ENCODE assay signal across 10 cellular contexts in the genomic region with DNA sequence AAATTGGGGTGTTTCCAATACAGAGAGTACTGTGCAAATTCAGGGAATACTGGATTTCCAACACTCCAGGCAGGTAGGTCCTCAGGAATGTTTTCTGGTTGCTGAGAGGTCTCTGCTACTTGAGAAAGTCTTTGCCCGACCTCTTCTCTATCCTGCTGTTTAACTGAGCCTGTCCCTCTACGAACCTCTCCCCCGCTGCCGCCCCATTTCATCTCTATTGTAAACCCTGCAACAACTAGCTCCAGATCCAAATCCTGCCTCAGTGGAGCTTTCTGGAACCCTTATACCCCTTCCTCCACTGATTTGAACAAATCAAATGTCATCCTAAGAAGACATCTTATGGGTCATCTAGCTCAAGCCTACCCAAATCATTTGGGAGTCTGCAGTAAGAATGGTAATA. TPM values are rescaled to one million over a fixed set of nuclear protein-coding genes. Genes with fewer than 3 reads are reported as not detected.
A peak's percentile ranks its signal among the peaks of the same experiment; 100 is the strongest.
DNase-seq lines count a peak whose midpoint lies in the region; ATAC-seq, FAIRE-seq and TF ChIP-seq lines count a peak whose summit lies in the region.
"Had no signal": no experiment of that assay in that cellular context is flagged by ENCODE, and none has a peak within 500 bp of the region (broad histone marks: within the 10 kb centered on the region; RNA-seq: fewer than 3 reads in every experiment).

No MANE protein-coding gene starts in this region.

- no peaks in the 10 kb centered on the region for H3K9me3 ChIP-seq in PC-9 (ENCODE audit: insufficient read depth, low read depth)
- H3K9me3 ChIP-seq in endothelial cell of umbilical vein (replicated peaks; ENCODE audit: control insufficient read depth, insufficient read depth, low read length) = no peaks in the 10 kb centered on the region
- H3K9me3 ChIP-seq in parathyroid adenoma (ENCODE audit: control insufficient read depth, low read length) = no peaks in the 10 kb centered on the region

- H3K4me1 Mint-ChIP-seq in Calu3 (ENCODE audit: low read depth, unreplicated experiment) = peaks cover 46% of the 10 kb centered on the region

- peaks cover 34% of the 10 kb centered on the region for H4K20me1 ChIP-seq in PC-9 (ENCODE audit: insufficient read depth)
- H4K20me1 ChIP-seq in endothelial cell of umbilical vein (replicated peaks; ENCODE audit: control insufficient read depth, extremely low read depth, insufficient read depth, low read length) = no peaks in the 10 kb centered on the region

- H3K9ac ChIP-seq in endothelial cell of umbilical vein (replicated peaks; ENCODE audit: extremely low read depth, insufficient read depth, low read length) (peak overlapping the region; percentile 91), parathyroid adenoma (no peak overlapping the region)

- no peak for FAIRE-seq in endothelial cell of umbilical vein (lab: Jason Lieb, UNC)
- FAIRE-seq: HTR-8/SVneo had no signal

- CTCF ChIA-PET in Calu3 (lab: Charles Lee) = no interaction called here
- CTCF ChIA-PET in PC-9 (lab: Charles Lee) = interaction anchor here (0.6 kb wide), 1 partner anchor 149 kb away, joined by 9 read pairs; no protein-coding TSS in a partner anchor
- CTCF ChIA-PET in endothelial cell of umbilical vein (lab: Charles Lee) = interaction anchor here (1.1 kb wide), 1 partner anchor 11 kb away, joined by 3 read pairs; no protein-coding TSS in a partner anchor

- H3K27ac Mint-ChIP-seq in Calu3 (ENCODE audit: unreplicated experiment) = peak overlapping the region; percentile 78

- H3K9me2 ChIP-seq in PC-9 (ENCODE audit: insufficient read depth) = no peaks in the 10 kb centered on the region

- H3K27ac ChIP-seq in PC-9 (no peak overlapping the region), endothelial cell of umbilical vein (ENCODE audit: insufficient read depth, low read depth, low read length) (no peak overlapping the region), parathyroid adenoma (no peak overlapping the region)

- no peak for TF ChIP-seq CTCF in Calu3 (IDR thresholded peaks at IDR 0.05; ENCODE audit: unreplicated experiment)
- TF ChIP-seq CTCF in PC-9 (conservative IDR thresholded peaks at IDR 0.05) = no peak
- TF ChIP-seq CTCF in endothelial cell of umbilical vein (IDR thresholded peaks at IDR 0.05; ENCODE audit: extremely low read depth in 1 of 2, insufficient read depth in 1 of 2, low read depth in 1 of 2, low read length in 2 of 2) = no peak
- no peak for TF ChIP-seq CTCF in parathyroid adenoma (IDR thresholded peaks at IDR 0.05)

- H3K4me2 ChIP-seq in PC-9 (peak overlapping the region; percentile 91), endothelial cell of umbilical vein (ENCODE audit: insufficient read depth, low read length) (peak overlapping the region; percentile 88), parathyroid adenoma (ENCODE audit: low read length) (peak overlapping the region; percentile 87)

- BruUV-seq in Calu3 (replicated peaks; lab: Mats Ljungman, UMichigan) (no TSS peak), PC-9 (replicated peaks; lab: Mats Ljungman, UMichigan) (no TSS peak), endothelial cell of umbilical vein (replicated peaks; lab: Mats Ljungman, UMichigan) (no TSS peak)

- intact Hi-C loops in Calu3 (cut with micrococcal nuclease; ENCODE audit: unreplicated experiment) (no loop called here), PC-9 (cut with micrococcal nuclease; ENCODE audit: unreplicated experiment) (loop anchor here (2.0 to 5.0 kb wide), 2 partner anchors 41 to 701 kb away; a partner anchor contains a TSS), endothelial cell of umbilical vein (cut with micrococcal nuclease) (loop anchor here (2.0 kb wide), 1 partner anchor 27 kb away; no protein-coding TSS in a partner anchor)

- H3K4me3 ChIP-seq in PC-9 = peak overlapping the region; percentile 87
- H3K4me3 ChIP-seq in endothelial cell of umbilical vein (replicated peaks in 1 of 3; ENCODE audit: insufficient read depth in 1 of 3, low read depth in 1 of 3, low read length in 3 of 3) = peak overlapping the region in 2 of 3 experiments; percentile 71 to 79
- peak overlapping the region; percentile 92 for H3K4me3 ChIP-seq in parathyroid adenoma (ENCODE audit: low read depth, low read length)

- peak overlapping the region; percentile 81 for H3K4me3 Mint-ChIP-seq in Calu3 (ENCODE audit: low read depth, unreplicated experiment)

- no peak overlapping the region for H2AFZ ChIP-seq in PC-9
- H2AFZ ChIP-seq in endothelial cell of umbilical vein (ENCODE audit: low read depth, low read length) = no peak overlapping the region
- no peak overlapping the region for H2AFZ ChIP-seq in parathyroid adenoma

- H3K27me3 Mint-ChIP-seq in Calu3 (ENCODE audit: unreplicated experiment) = no peaks in the 10 kb centered on the region

- H3K36me3 Mint-ChIP-seq in Calu3 (ENCODE audit: insufficient read depth, unreplicated experiment) = peaks cover 59% of the 10 kb centered on the region

- dilution Hi-C loops in endothelial cell of umbilical vein (cut with MboI; ENCODE audit: extremely low pct_ligation_motif_present, low sequenced_read_pairs) = no loop called here

- ATAC-seq in GM19452 (IDR thresholded peaks at IDR 0.05; ENCODE audit: unreplicated experiment) = no peak

- H3K36me3 ChIP-seq in PC-9 (ENCODE audit: low read depth) (peaks cover 3% of the 10 kb centered on the region; the same call in 1 of the 2 replicates), endothelial cell of umbilical vein (ENCODE audit: control insufficient read depth in 2 of 2, extremely low read depth in 1 of 2, insufficient read depth in 2 of 2, low read length in 2 of 2) (peaks cover 0 to 11% of the 10 kb centered on the region in 2 experiments), parathyroid adenoma (ENCODE audit: control insufficient read depth, insufficient read depth, low read length) (no peaks in the 10 kb centered on the region)

- H3K79me2 ChIP-seq in PC-9 (ENCODE audit: low read depth) (peaks cover 82% of the 10 kb centered on the region), endothelial cell of umbilical vein (ENCODE audit: control insufficient read depth, insufficient read depth, low read length) (peaks cover 62% of the 10 kb centered on the region), parathyroid adenoma (peaks cover 19% of the 10 kb centered on the region)

- H3K4me1 ChIP-seq in PC-9 (replicated peaks; ENCODE audit: insufficient read depth) (peaks cover 13% of the 10 kb centered on the region), endothelial cell of umbilical vein (ENCODE audit: control insufficient read depth, extremely low read depth, insufficient read depth, low read length) (peaks cover 6% of the 10 kb centered on the region), parathyroid adenoma (peaks cover 8% of the 10 kb centered on the region)

- peaks cover 2% of the 10 kb centered on the region for H3K9me3 Mint-ChIP-seq in Calu3 (ENCODE audit: low read depth, unreplicated experiment)

- H3F3A ChIP-seq in PC-9 (ENCODE audit: insufficient read depth, low read depth) = no peaks in the 10 kb centered on the region; the same call in 1 of the 2 replicates

- POLR2A ChIA-PET in PC-9 (lab: Charles Lee; ENCODE audit: unreplicated experiment) = no interaction called here
- POLR2A ChIA-PET in endothelial cell of umbilical vein (lab: Charles Lee) = no interaction called here

- DNase-seq in Calu3 = no peak
- DNase-seq in PC-9 = no peak
- DNase-seq in endothelial cell of umbilical vein (ENCODE audit: low read depth, low spot score) = no peak
- DNase-seq in NCI-H187 treated with DMSO at 0.1 percent for 48 hours (lab: John Stamatoyannopoulos, UW) = no peak
- DNase-seq in ureter (ENCODE audit: low spot score) = no peak
- DNase-seq in SIG-M5 (lab: John Stamatoyannopoulos, UW) = no peak

- no peaks in the 10 kb centered on the region for H3K9me1 ChIP-seq in endothelial cell of umbilical vein (replicated peaks; ENCODE audit: control insufficient read depth, extremely low read depth, insufficient read depth, low read length)

- H3K27me3 ChIP-seq in PC-9 (ENCODE audit: insufficient read depth, low read depth) (no peaks in the 10 kb centered on the region), endothelial cell of umbilical vein (ENCODE audit: control insufficient read depth in 2 of 2, insufficient read depth in 2 of 2, low read length in 2 of 2) (no peaks in the 10 kb centered on the region), parathyroid adenoma (ENCODE audit: control insufficient read depth, insufficient read depth, low read length) (no peaks in the 10 kb centered on the region)

- TF ChIP-seq POLR2A in endothelial cell of umbilical vein (IDR thresholded peaks at IDR 0.05; ENCODE audit: low read depth, low read length) = no peak

RNA-seq across cellular contexts. Expression of a gene that starts 1.3 kb away (rescaled TPM):
- 67.4 and 76.6 TPM in 2 replicates for total RNA-seq in Calu3 (2022)
- total RNA-seq in PC-9 (2021) = 69.3 and 69.6 TPM in 2 replicates
- total RNA-seq in endothelial cell of umbilical vein = 96.5 and 96.9 TPM in 2 replicates
- polyA plus RNA-seq in endothelial cell of umbilical vein = 31.7 and 50.0 TPM in 2 replicates
- polyA plus RNA-seq in endothelial cell of umbilical vein (2011; cell fraction: cytosol; rRNA removed) = 51.9 and 59.4 TPM in 2 replicates
- polyA plus RNA-seq in endothelial cell of umbilical vein (2011; cell fraction: nucleus; rRNA removed) = 73.0 and 98.1 TPM in 2 replicates
- 130 and 144 TPM in 2 replicates for polyA plus RNA-seq in endothelial cell of umbilical vein (2012)
- 38.2 and 44.9 TPM in 2 replicates for polyA minus RNA-seq in endothelial cell of umbilical vein
- polyA minus RNA-seq in endothelial cell of umbilical vein (2011; cell fraction: cytosol; rRNA and poly(A)+ RNA removed) = 17.1 TPM
- 42.8 and 44.9 TPM in 2 replicates for polyA minus RNA-seq in endothelial cell of umbilical vein (2011; cell fraction: nucleus; rRNA and poly(A)+ RNA removed)
- total RNA-seq in ureter = 49.1 TPM

RNA-seq across cellular contexts. Expression of a gene that starts 1.4 kb away (rescaled TPM):
- total RNA-seq in Calu3 (2022) (14.9 and 15.5 TPM in 2 replicates), PC-9 (2021) (12.7 and 14.7 TPM in 2 replicates), endothelial cell of umbilical vein (2.9 and 3.3 TPM in 2 replicates), ureter (7.9 TPM)
- polyA plus RNA-seq in endothelial cell of umbilical vein = 1.2 and 1.6 TPM in 2 replicates
- polyA plus RNA-seq in endothelial cell of umbilical vein (2011; cell fraction: cytosol; rRNA removed) = 1.5 TPM in 2 replicates
- 4.8 and 6.3 TPM in 2 replicates for polyA plus RNA-seq in endothelial cell of umbilical vein (2011; cell fraction: nucleus; rRNA removed)
- polyA plus RNA-seq in endothelial cell of umbilical vein (2012) = 1.9 and 2.7 TPM in 2 replicates
- 3.1 and 3.8 TPM in 2 replicates for polyA minus RNA-seq in endothelial cell of umbilical vein
- 1.7 TPM for polyA minus RNA-seq in endothelial cell of umbilical vein (2011; cell fraction: cytosol; rRNA and poly(A)+ RNA removed)
- polyA minus RNA-seq in endothelial cell of umbilical vein (2011; cell fraction: nucleus; rRNA and poly(A)+ RNA removed) = 8.4 and 10.9 TPM in 2 replicates

RNA-seq across cellular contexts. Expression of a gene that starts 12.3 kb away (rescaled TPM):
- total RNA-seq in Calu3 (2022) (not detected in 2 replicates), PC-9 (2021) (not detected in 2 replicates), endothelial cell of umbilical vein (not detected in 2 replicates), ureter (not detected)
- polyA plus RNA-seq in endothelial cell of umbilical vein = not detected in 2 replicates
- not detected in 2 replicates for polyA plus RNA-seq in endothelial cell of umbilical vein (2011; cell fraction: cytosol; rRNA removed)
- polyA plus RNA-seq in endothelial cell of umbilical vein (2011; cell fraction: nucleus; rRNA removed) = not detected in 2 replicates
- not detected in 2 replicates for polyA plus RNA-seq in endothelial cell of umbilical vein (2012)
- not detected in 2 replicates for polyA minus RNA-seq in endothelial cell of umbilical vein
- not detected for polyA minus RNA-seq in endothelial cell of umbilical vein (2011; cell fraction: cytosol; rRNA and poly(A)+ RNA removed)
- not detected in 2 replicates for polyA minus RNA-seq in endothelial cell of umbilical vein (2011; cell fraction: nucleus; rRNA and poly(A)+ RNA removed)
- total RNA-seq: lower leg skin had no signal

RNA-seq across cellular contexts. Expression of a gene that starts 25.8 kb away (rescaled TPM):
- not detected in 2 replicates for total RNA-seq in Calu3 (2022)
- total RNA-seq in PC-9 (2021) = not detected in 2 replicates
- not detected in 2 replicates for total RNA-seq in endothelial cell of umbilical vein
- polyA plus RNA-seq in endothelial cell of umbilical vein = not detected in 2 replicates
- polyA plus RNA-seq in endothelial cell of umbilical vein (2011; cell fraction: cytosol; rRNA removed) = not detected in 2 replicates
- polyA plus RNA-seq in endothelial cell of umbilical vein (2011; cell fraction: nucleus; rRNA removed) = not detected in 2 replicates
- polyA plus RNA-seq in endothelial cell of umbilical vein (2012) = not detected in 2 replicates
- polyA minus RNA-seq in endothelial cell of umbilical vein = not detected in 2 replicates
- not detected for polyA minus RNA-seq in endothelial cell of umbilical vein (2011; cell fraction: cytosol; rRNA and poly(A)+ RNA removed)
- polyA minus RNA-seq in endothelial cell of umbilical vein (2011; cell fraction: nucleus; rRNA and poly(A)+ RNA removed) = not detected in 2 replicates
- not detected for total RNA-seq in ureter
- total RNA-seq: lower leg skin had no signal

RNA-seq across cellular contexts. Expression of a gene that starts 31.6 kb away (rescaled TPM):
- not detected in 2 replicates for total RNA-seq in Calu3 (2022)
- total RNA-seq in PC-9 (2021) = not detected in 2 replicates
- total RNA-seq in endothelial cell of umbilical vein = not detected in 2 replicates
- polyA plus RNA-seq in endothelial cell of umbilical vein = not detected in 2 replicates
- not detected in 2 replicates for polyA plus RNA-seq in endothelial cell of umbilical vein (2011; cell fraction: cytosol; rRNA removed)
- polyA plus RNA-seq in endothelial cell of umbilical vein (2011; cell fraction: nucleus; rRNA removed) = not detected in 2 replicates
- polyA plus RNA-seq in endothelial cell of umbilical vein (2012) = not detected in 2 replicates
- polyA minus RNA-seq in endothelial cell of umbilical vein = not detected in 2 replicates
- not detected for polyA minus RNA-seq in endothelial cell of umbilical vein (2011; cell fraction: cytosol; rRNA and poly(A)+ RNA removed)
- polyA minus RNA-seq in endothelial cell of umbilical vein (2011; cell fraction: nucleus; rRNA and poly(A)+ RNA removed) = not detected in 2 replicates
- total RNA-seq in ureter = not detected
- total RNA-seq: lower leg skin had no signal
